In the genomic region with DNA sequence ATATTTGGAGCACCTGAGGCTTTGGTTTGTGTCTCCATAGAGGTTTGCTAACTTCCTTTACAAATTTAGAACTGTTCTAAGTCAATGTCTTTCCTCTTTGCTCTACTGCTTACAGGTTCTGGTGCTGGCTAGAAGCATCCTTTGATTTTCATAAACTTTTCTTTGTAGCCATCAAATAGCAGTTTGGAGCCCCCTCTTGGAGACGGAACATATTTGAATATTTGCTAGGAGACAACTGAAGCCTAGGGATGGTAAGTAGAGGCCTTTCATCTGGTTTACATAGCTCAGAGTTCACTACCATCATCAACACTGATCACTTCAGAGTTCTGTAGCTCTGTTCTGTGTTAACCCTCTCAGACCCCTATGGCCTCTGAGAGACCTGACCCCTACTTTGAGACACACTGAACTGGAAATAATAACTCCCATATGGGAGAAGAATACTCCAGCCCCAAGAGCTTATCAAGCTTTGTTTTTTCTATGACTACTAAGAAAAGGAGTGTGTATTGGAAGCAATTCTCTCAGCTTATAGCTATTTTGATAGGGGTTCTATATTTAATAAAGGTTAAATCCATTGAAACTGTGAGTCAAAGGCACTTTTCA, we compare ENCODE assay signal across 19 cellular contexts.
"Had no signal": no experiment of that assay in that cellular context is flagged by ENCODE, and none has a peak within 500 bp of the region (broad histone marks: within the 10 kb centered on the region; RNA-seq: fewer than 3 reads in every experiment).

No MANE protein-coding gene starts in this region.

- H3K4me3 Mint-ChIP-seq: activated CD8-positive, alpha-beta T cell treated with anti-CD3 and anti-CD28 coated beads for 36 hours; activated naive CD8-positive, alpha-beta T cell treated with anti-CD3 and anti-CD28 coated beads, Interleukin-2, amount 10 ng/mL, durations not matched to agents 7 days and 5 days; central memory CD8-positive, alpha-beta T cell; memory B cell; naive thymus-derived CD4-positive, alpha-beta T cell; stimulated activated memory B cell treated with anti-CD40 and anti-IgM and Interleukin-4, amounts not matched to agents 10 μg/mL and 1 μg/mL and 100 μg/mL, for 72 hours had no signal

- DNase-seq: activated CD4-positive, alpha-beta T cell treated with anti-CD3 and anti-CD28 coated beads for 4 hours; activated CD8-positive, alpha-beta T cell treated with anti-CD3 and anti-CD28 coated beads for 36 hours; activated naive CD4-positive, alpha-beta T cell treated with Interleukin-2 at 50 U/mL for 16 hours; activated naive CD8-positive, alpha-beta T cell treated with anti-CD3 and anti-CD28 coated beads, Interleukin-2, amount 10 ng/mL, durations not matched to agents 7 days and 5 days; activated T-cell treated with anti-CD3 and anti-CD28 coated beads, Interleukin-2, amount 50 U/mL, for 1 hour; amygdala; cortex of kidney; mucosa of descending colon; naive thymus-derived CD4-positive, alpha-beta T cell; posterior cingulate gyrus; sigmoid colon; stimulated activated CD4-positive, alpha-beta T cell treated with anti-CD3 and anti-CD28 coated beads, Interleukin-4, amount 100 ng/mL, for 24 hours; T-helper 2 cell had no signal

- H3K36me3 ChIP-seq: sigmoid colon, thoracic aorta had no signal

- H3K27ac Mint-ChIP-seq: activated CD8-positive, alpha-beta T cell treated with anti-CD3 and anti-CD28 coated beads for 36 hours; activated naive CD8-positive, alpha-beta T cell treated with anti-CD3 and anti-CD28 coated beads, Interleukin-2, amount 10 ng/mL, durations not matched to agents 7 days and 5 days; activated T-helper 2 cell treated with anti-CD3 and anti-CD28 coated beads, Interferon-gamma antibody, Interleukin-2, Interleukin-4, amounts not matched to agents 10 μg/mL and 5 μg/mL and 100 μg/mL, durations not matched to agents 14 hours and 24 hours and 36 hours; memory B cell; naive thymus-derived CD4-positive, alpha-beta T cell; stimulated activated memory B cell treated with anti-CD40 and anti-IgM and Interleukin-4, amounts not matched to agents 10 μg/mL and 1 μg/mL and 100 μg/mL, for 72 hours had no signal

- H3K4me1 ChIP-seq: sigmoid colon had no signal

- H3K27me3 Mint-ChIP-seq: activated CD8-positive, alpha-beta T cell treated with anti-CD3 and anti-CD28 coated beads for 36 hours; activated naive CD8-positive, alpha-beta T cell treated with anti-CD3 and anti-CD28 coated beads, Interleukin-2, amount 10 ng/mL, durations not matched to agents 7 days and 5 days; central memory CD8-positive, alpha-beta T cell; memory B cell; naive thymus-derived CD4-positive, alpha-beta T cell; stimulated activated memory B cell treated with anti-CD40 and anti-IgM and Interleukin-4, amounts not matched to agents 10 μg/mL and 1 μg/mL and 100 μg/mL, for 72 hours had no signal

- H3K4me1 Mint-ChIP-seq: activated naive CD8-positive, alpha-beta T cell treated with anti-CD3 and anti-CD28 coated beads, Interleukin-2, amount 10 ng/mL, durations not matched to agents 7 days and 5 days; central memory CD8-positive, alpha-beta T cell; memory B cell; naive thymus-derived CD4-positive, alpha-beta T cell; stimulated activated memory B cell treated with anti-CD40 and anti-IgM and Interleukin-4, amounts not matched to agents 10 μg/mL and 1 μg/mL and 100 μg/mL, for 72 hours had no signal

- H3K27me3 ChIP-seq: sigmoid colon had no signal

- H3K4me3 ChIP-seq: mucosa of descending colon, sigmoid colon, thoracic aorta had no signal

- H3K9me3 ChIP-seq: mucosa of descending colon, sigmoid colon, thoracic aorta had no signal

- ATAC-seq: activated CD8-positive, alpha-beta T cell treated with anti-CD3 and anti-CD28 coated beads for 36 hours; esophagus mucosa; mucosa of descending colon; naive thymus-derived CD4-positive, alpha-beta T cell; stimulated activated memory B cell treated with anti-CD40 and anti-IgM and Interleukin-4, amounts not matched to agents 10 μg/mL and 1 μg/mL and 100 μg/mL, for 72 hours had no signal

- H3K36me3 Mint-ChIP-seq: activated naive CD8-positive, alpha-beta T cell treated with anti-CD3 and anti-CD28 coated beads, Interleukin-2, amount 10 ng/mL, durations not matched to agents 7 days and 5 days; memory B cell; naive thymus-derived CD4-positive, alpha-beta T cell; stimulated activated memory B cell treated with anti-CD40 and anti-IgM and Interleukin-4, amounts not matched to agents 10 μg/mL and 1 μg/mL and 100 μg/mL, for 72 hours had no signal

- H3K9me3 Mint-ChIP-seq: stimulated activated memory B cell treated with anti-CD40 and anti-IgM and Interleukin-4, amounts not matched to agents 10 μg/mL and 1 μg/mL and 100 μg/mL, for 72 hours had no signal

- H3K27ac ChIP-seq: sigmoid colon, thoracic aorta had no signal
